Comparison of ENCODE assay signal across 12 cellular contexts in the genomic region with DNA sequence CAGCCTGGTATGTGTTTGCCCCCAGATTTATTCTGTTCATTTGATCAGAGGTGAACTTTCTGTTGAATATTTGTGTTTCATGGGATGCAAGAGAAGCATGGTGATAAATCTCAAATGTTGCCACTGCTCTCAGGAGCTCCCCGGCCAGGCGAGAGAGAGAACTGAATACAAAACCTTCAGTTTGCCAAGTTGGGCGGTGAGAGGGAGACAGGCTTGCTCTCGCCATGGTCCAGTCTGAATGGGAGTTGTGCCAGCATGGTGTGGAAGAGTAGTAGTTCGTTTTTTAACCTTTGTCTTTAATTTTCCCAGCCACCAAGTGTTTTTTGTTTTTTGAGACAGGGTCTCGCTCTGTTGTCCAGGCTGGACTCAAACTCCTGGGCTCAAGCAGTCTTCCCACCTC. TPM values are rescaled to one million over a fixed set of nuclear protein-coding genes. Genes with fewer than 3 reads are reported as not detected.
DNase-seq lines count a peak whose midpoint lies in the region; ATAC-seq and TF ChIP-seq lines count a peak whose summit lies in the region.
"Had no signal": no experiment of that assay in that cellular context is flagged by ENCODE, and none has a peak within 500 bp of the region (broad histone marks: within the 10 kb centered on the region; RNA-seq: fewer than 3 reads in every experiment).

No MANE protein-coding gene starts in this region.

- H3K9me2 ChIP-seq in HCT116 (ENCODE audit: insufficient read depth) (no peaks in the 10 kb centered on the region), neural cell (ENCODE audit: insufficient read depth, low read length) (no peaks in the 10 kb centered on the region)

- no peaks in the 10 kb centered on the region for H3K9me3 ChIP-seq in BLaER1 treated with 17β-estradiol and CSF1 and Interleukin-3, amounts not matched to agents 10 nM and 100 nM (replicated peaks in 1 of 11)
- no peaks in the 10 kb centered on the region for H3K9me3 ChIP-seq in HCT116 (ENCODE audit: control insufficient read depth in 1 of 2, insufficient read depth in 1 of 2, low read depth in 1 of 2, low read length in 2 of 2)
- no peaks in the 10 kb centered on the region for H3K9me3 ChIP-seq in neural cell (ENCODE audit: low read length)
- H3K9me3 ChIP-seq: esophagus squamous epithelium had no signal

- intact Hi-C loops in HCT116 (cut with micrococcal nuclease), result no loop called here

- peak overlapping the region; percentile 84 to 100 (median 94); a peak in 21 of 22 replicates for H3K4me2 ChIP-seq in BLaER1 treated with 17β-estradiol and CSF1 and Interleukin-3, amounts not matched to agents 10 nM and 100 nM
- H3K4me2 ChIP-seq in HCT116 (ENCODE audit: low read length) (0 out of 2 replicates have a peak overlapping the region, but pooled peaks have one; percentile 88), neural cell (ENCODE audit: low read length) (no peak overlapping the region)

- peak overlapping the region in 9 of 11 experiments; percentile 11 to 98 (median 96); a peak in 14 of 22 replicates for H3K9ac ChIP-seq in BLaER1 treated with 17β-estradiol and CSF1 and Interleukin-3, amounts not matched to agents 10 nM and 100 nM
- H3K9ac ChIP-seq in HCT116 (ENCODE audit: low read length) (no peak overlapping the region), neural cell (ENCODE audit: low read length) (no peak overlapping the region)

- H3K79me2 ChIP-seq in HCT116 (ENCODE audit: insufficient read depth, low read length) (peaks cover 77% of the 10 kb centered on the region), neural cell (replicated peaks; ENCODE audit: insufficient read depth, low read length) (peaks cover 65% of the 10 kb centered on the region)

- no peak for TF ChIP-seq POLR2A in HCT116 (IDR thresholded peaks at IDR 0.05; ENCODE audit: borderline replicate concordance, extremely low read depth, insufficient read depth, insufficient read length)

- peak overlapping the region in 1 of 11 experiments; percentile 99; a peak in 1 of 22 replicates for H3K27ac ChIP-seq in BLaER1 treated with 17β-estradiol and CSF1 and Interleukin-3, amounts not matched to agents 10 nM and 100 nM
- no peak overlapping the region for H3K27ac ChIP-seq in HCT116 (ENCODE audit: low read depth, low read length)
- H3K27ac ChIP-seq in neural cell (ENCODE audit: low read length), result no peak overlapping the region
- H3K27ac ChIP-seq: esophagus squamous epithelium had no signal

- peaks cover 30% of the 10 kb centered on the region for H3K4me1 Mint-ChIP-seq in activated naive CD8-positive, alpha-beta T cell treated with anti-CD3 and anti-CD28 coated beads, Interleukin-2, amount 10 ng/mL, durations not matched to agents 7 days and 5 days

- ATAC-seq in HCT116, result no peak
- ATAC-seq in activated naive CD8-positive, alpha-beta T cell treated with anti-CD3 and anti-CD28 coated beads, Interleukin-2, amount 10 ng/mL, durations not matched to agents 7 days and 5 days (ENCODE audit: low read depth), result no peak
- ATAC-seq in activated CD4-positive, CD25-positive, alpha-beta regulatory T cell treated with anti-CD3 and anti-CD28 coated beads, Interleukin-2, amount 50 U/mL, for 24 hours, result no peak

- no peak overlapping the region for H3K4me3 Mint-ChIP-seq in activated naive CD8-positive, alpha-beta T cell treated with anti-CD3 and anti-CD28 coated beads, Interleukin-2, amount 10 ng/mL, durations not matched to agents 7 days and 5 days

- DNase-seq in HCT116 (ENCODE audit: low read depth, low spot score) (no peak), NCI-H526 treated with DMSO at 0.1 percent for 48 hours (lab: John Stamatoyannopoulos, UW) (no peak), nucleus accumbens (lab: John Stamatoyannopoulos, UW) (no peak)
- DNase-seq in activated naive CD8-positive, alpha-beta T cell treated with anti-CD3 and anti-CD28 coated beads, Interleukin-2, amount 10 ng/mL, durations not matched to agents 7 days and 5 days, result no peak
- DNase-seq: cerebellar nuclear complex, esophagus squamous epithelium, NCI-H1105 treated with DMSO at 0.1 percent for 48 hours had no signal

- H2AFZ ChIP-seq in HCT116 (ENCODE audit: low read depth, low read length, poor library complexity, severe bottlenecking), result no peak overlapping the region
- H2AFZ ChIP-seq in neural cell (ENCODE audit: low read depth, low read length), result no peak overlapping the region

- H4K20me1 ChIP-seq in BLaER1 treated with 17β-estradiol and CSF1 and Interleukin-3, amounts not matched to agents 10 nM and 100 nM, result peaks cover 62 to 73% (median 68%) of the 10 kb centered on the region in 11 experiments
- H4K20me1 ChIP-seq in HCT116 (ENCODE audit: insufficient read depth) (peaks cover 20% of the 10 kb centered on the region; the same call in 1 of the 2 replicates), neural cell (ENCODE audit: insufficient read depth) (peaks cover 13% of the 10 kb centered on the region)

- peak overlapping the region; percentile 49 for H3K27ac Mint-ChIP-seq in activated naive CD8-positive, alpha-beta T cell treated with anti-CD3 and anti-CD28 coated beads, Interleukin-2, amount 10 ng/mL, durations not matched to agents 7 days and 5 days

- no peaks in the 10 kb centered on the region for H3K9me3 Mint-ChIP-seq in activated naive CD8-positive, alpha-beta T cell treated with anti-CD3 and anti-CD28 coated beads, Interleukin-2, amount 10 ng/mL, durations not matched to agents 7 days and 5 days

- POLR2A ChIA-PET in HCT116 (lab: Charles Lee), result no interaction called here
- POLR2A ChIA-PET in activated naive CD8-positive, alpha-beta T cell treated with anti-CD3 and anti-CD28 coated beads, Interleukin-2, amount 10 ng/mL, durations not matched to agents 7 days and 5 days (lab: Charles Lee), result interaction anchor here (0.9 kb wide), 1 partner anchor 9 kb away, joined by 3 read pairs; no protein-coding TSS in a partner anchor

- H3K36me3 ChIP-seq in BLaER1 treated with 17β-estradiol and CSF1 and Interleukin-3, amounts not matched to agents 10 nM and 100 nM, result peaks cover 23 to 63% (median 56%) of the 10 kb centered on the region in 11 experiments
- peaks cover 20 to 53% of the 10 kb centered on the region in 2 experiments for H3K36me3 ChIP-seq in HCT116 (ENCODE audit: control insufficient read depth in 1 of 2, insufficient read depth in 2 of 2, low read length in 2 of 2)
- no peaks in the 10 kb centered on the region for H3K36me3 ChIP-seq in neural cell (ENCODE audit: insufficient read depth, low read length)

- CTCF ChIA-PET in HCT116 (lab: Charles Lee), result interaction anchor here (0.5 to 1.5 kb wide), 3 partner anchors 11 to 486 kb away, joined by 3 to 4 read pairs (median 3); no protein-coding TSS in a partner anchor

- no peaks in the 10 kb centered on the region for H3K27me3 ChIP-seq in BLaER1 treated with 17β-estradiol and CSF1 and Interleukin-3, amounts not matched to agents 10 nM and 100 nM
- no peaks in the 10 kb centered on the region for H3K27me3 ChIP-seq in HCT116 (ENCODE audit: insufficient read depth, low read length)
- H3K27me3 ChIP-seq in neural cell (ENCODE audit: insufficient read depth, low read depth, low read length), result no peaks in the 10 kb centered on the region
- H3K27me3 ChIP-seq: esophagus squamous epithelium had no signal

- peak overlapping the region in 3 of 10 experiments; percentile 79 to 82 (median 81); a peak in 4 of 20 replicates for H3K4me3 ChIP-seq in BLaER1 treated with 17β-estradiol and CSF1 and Interleukin-3, amounts not matched to agents 10 nM and 100 nM
- no peak overlapping the region for H3K4me3 ChIP-seq in HCT116 (replicated peaks in 1 of 2; ENCODE audit: low read depth in 1 of 2, low read length in 2 of 2)
- peak overlapping the region; percentile 95 for H3K4me3 ChIP-seq in neural cell (ENCODE audit: low read length)
- H3K4me3 ChIP-seq: esophagus squamous epithelium had no signal

- H3K4me1 ChIP-seq in BLaER1 treated with 17β-estradiol and CSF1 and Interleukin-3, amounts not matched to agents 10 nM and 100 nM, result peaks cover 77 to 86% (median 80%) of the 10 kb centered on the region in 10 experiments
- peaks cover 11 to 38% of the 10 kb centered on the region in 2 experiments for H3K4me1 ChIP-seq in HCT116 (ENCODE audit: control insufficient read depth in 1 of 2, insufficient read depth in 2 of 2, low read length in 2 of 2)

- no peaks in the 10 kb centered on the region for H3F3A ChIP-seq in neural cell (ENCODE audit: insufficient read depth, low read length, poor library complexity, severe bottlenecking)

- TF ChIP-seq CTCF in HCT116 (IDR thresholded peaks at IDR 0.05 in 2 of 3, conservative IDR thresholded peaks at IDR 0.05 in 1 of 3; ENCODE audit: borderline replicate concordance in 1 of 3, insufficient read depth in 1 of 3, low read depth in 2 of 3, low read length in 2 of 3) (no peak), neural cell (IDR thresholded peaks at IDR 0.05; ENCODE audit: poor library complexity, severe bottlenecking) (no peak)

- no peak for TF ChIP-seq RAD21 in HCT116 (IDR thresholded peaks at IDR 0.05; ENCODE audit: low read depth)
- no peak for TF ChIP-seq RAD21 in neural cell (conservative IDR thresholded peaks at IDR 0.05)

- TF ChIP-seq EP300 in neural cell (conservative IDR thresholded peaks at IDR 0.05; ENCODE audit: poor library complexity, severe bottlenecking), result no peak

- BruUV-seq in HCT116 (replicated peaks; lab: Mats Ljungman, UMichigan), result no TSS peak

- RAD21 ChIA-PET in HCT116 (lab: Charles Lee; ENCODE audit: low non-redundant PET in 1 of 2, low total read pairs in 2 of 2, uncharacterized antibody in 2 of 2, unreplicated experiment in 2 of 2), result no interaction called here

- H3K27me3 Mint-ChIP-seq in activated naive CD8-positive, alpha-beta T cell treated with anti-CD3 and anti-CD28 coated beads, Interleukin-2, amount 10 ng/mL, durations not matched to agents 7 days and 5 days, result no peaks in the 10 kb centered on the region

- H3K36me3 Mint-ChIP-seq in activated naive CD8-positive, alpha-beta T cell treated with anti-CD3 and anti-CD28 coated beads, Interleukin-2, amount 10 ng/mL, durations not matched to agents 7 days and 5 days, result peaks cover 6% of the 10 kb centered on the region

RNA-seq across cellular contexts. Expression of gene NTMT1, which starts 2.7 kb away (rescaled TPM):
- total RNA-seq in HCT116 (2021; ENCODE audit: unreplicated experiment), result 84.8 TPM
- polyA plus RNA-seq in HCT116 (2012), result 82.9 and 91.6 TPM in 2 replicates
- 10 to 100 TPM; 30.1 to 34.9 TPM for total RNA-seq in activated naive CD8-positive, alpha-beta T cell treated with anti-CD3 and anti-CD28 coated beads, Interleukin-2, amount 10 ng/mL, durations not matched to agents 7 days and 5 days
- polyA plus RNA-seq in neural cell, result 35.9 and 57.1 TPM in 2 replicates
- 15.4 and 19.2 TPM in 2 replicates for polyA minus RNA-seq in neural cell

RNA-seq across cellular contexts. Expression of gene C9orf50, which starts 7.8 kb away (rescaled TPM):
- total RNA-seq in HCT116 (2021; ENCODE audit: unreplicated experiment), result not detected
- polyA plus RNA-seq in HCT116 (2012), result not detected in 2 replicates
- total RNA-seq in activated naive CD8-positive, alpha-beta T cell treated with anti-CD3 and anti-CD28 coated beads, Interleukin-2, amount 10 ng/mL, durations not matched to agents 7 days and 5 days, result not detected
- not detected in 2 replicates for polyA plus RNA-seq in neural cell
- not detected in 2 replicates for polyA minus RNA-seq in neural cell
- total RNA-seq: esophagus squamous epithelium, H1, subcutaneous adipose tissue had no signal
- polyA plus RNA-seq: H1 had no signal

RNA-seq across cellular contexts. Expression of gene ASB6, which starts 13.2 kb away (rescaled TPM):
- total RNA-seq in HCT116 (2021; ENCODE audit: unreplicated experiment), result 21.6 TPM
- polyA plus RNA-seq in HCT116 (2012), result 18.3 and 20.7 TPM in 2 replicates
- total RNA-seq in activated naive CD8-positive, alpha-beta T cell treated with anti-CD3 and anti-CD28 coated beads, Interleukin-2, amount 10 ng/mL, durations not matched to agents 7 days and 5 days, result 10 to 100 TPM; 27.8 to 29.0 TPM
- polyA plus RNA-seq in neural cell, result 18.4 and 24.6 TPM in 2 replicates
- polyA minus RNA-seq in neural cell, result 23.3 and 24.8 TPM in 2 replicates

RNA-seq across cellular contexts. Expression of gene PRRX2, which starts 36.7 kb away (rescaled TPM):
- total RNA-seq in HCT116 (2021; ENCODE audit: unreplicated experiment), result 25.5 TPM
- polyA plus RNA-seq in HCT116 (2012), result 12.7 and 17.1 TPM in 2 replicates
- not detected for total RNA-seq in activated naive CD8-positive, alpha-beta T cell treated with anti-CD3 and anti-CD28 coated beads, Interleukin-2, amount 10 ng/mL, durations not matched to agents 7 days and 5 days
- not detected in 2 replicates for polyA plus RNA-seq in neural cell
- not detected in 2 replicates for polyA minus RNA-seq in neural cell

Comparison
In these comparisons a context has a peak if more than half of its experiments do, and no peak if none do; other contexts are left out.
1. H3K9ac ChIP-seq: peak in BLaER1 treated with 17β-estradiol and CSF1 and Interleukin-3, amounts not matched to agents 10 nM and 100 nM (9 of 11); none in HCT116 (single experiment) and neural cell (single experiment).